In the genomic region with DNA sequence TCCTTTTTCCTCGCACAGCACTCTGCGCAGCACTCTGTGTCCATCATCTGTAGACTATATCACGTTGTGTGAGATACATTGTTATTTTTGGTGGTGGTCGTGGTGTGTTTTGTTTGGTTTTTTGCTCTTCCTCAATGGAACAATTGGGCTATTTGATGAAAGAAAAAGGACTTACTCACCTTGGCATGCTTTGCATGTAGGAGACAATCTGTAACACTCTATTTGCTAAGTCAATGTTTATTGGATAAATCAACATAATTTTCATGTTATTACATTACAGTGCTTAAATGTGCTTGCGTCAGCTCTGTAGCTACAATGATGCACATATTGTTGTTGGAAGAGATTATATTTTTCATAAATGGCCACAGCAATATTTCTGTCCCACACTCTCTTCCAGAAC, we compare ENCODE assay signal across 17 cellular contexts. TPM values are rescaled to one million over a fixed set of nuclear protein-coding genes. Genes with fewer than 3 reads are reported as not detected.
DNase-seq lines count a peak whose midpoint lies in the region; FAIRE-seq and TF ChIP-seq lines count a peak whose summit lies in the region.
"Had no signal": no experiment of that assay in that cellular context is flagged by ENCODE, and none has a peak within 500 bp of the region (broad histone marks: within the 10 kb centered on the region; RNA-seq: fewer than 3 reads in every experiment).

No MANE protein-coding gene starts in this region.

- WGBS in smooth muscle cell (ENCODE audit: low lambda C conversion rate), result 97% methylated on average over 5 of the region's 5 CpGs

- DNase-seq in smooth muscle cell (lab: John Stamatoyannopoulos, UW; ENCODE audit: unreplicated experiment) (no peak), KBM-7 (no peak), posterior vena cava (ENCODE audit: low spot score) (no peak), coronary artery (ENCODE audit: low spot score) (no peak)
- DNase-seq: BE2C, Kasumi-1, NCI-H1105 treated with DMSO at 0.1 percent for 48 hours, NCI-H146, NCI-H1930, NCI-H446, NCI-H524 treated with DMSO at 0.1 percent for 48 hours, NCI-H774, PC-3, SJCRH30 had no signal

- H3K4me2 ChIP-seq in smooth muscle cell, result no peak overlapping the region

- H2AFZ ChIP-seq in smooth muscle cell (ENCODE audit: low read depth), result no peak overlapping the region

- H3K4me3 ChIP-seq in smooth muscle cell (no peak overlapping the region), coronary artery (no peak overlapping the region)
- H3K4me3 ChIP-seq: SJCRH30 had no signal

- H3K9me3 ChIP-seq in smooth muscle cell (replicated peaks; ENCODE audit: low read depth), result no peaks in the 10 kb centered on the region
- H3K9me3 ChIP-seq: BE2C, SJCRH30 had no signal

- H3F3A ChIP-seq in smooth muscle cell (ENCODE audit: low read depth), result peaks cover 24% of the 10 kb centered on the region

- H3K36me3 ChIP-seq in smooth muscle cell (ENCODE audit: low read depth), result no peaks in the 10 kb centered on the region
- H3K36me3 ChIP-seq: BE2C, SJCRH30 had no signal

- H3K27ac ChIP-seq in C4-2B (peak overlapping the region; percentile 92), VCaP (peak overlapping the region; percentile 95), smooth muscle cell (ENCODE audit: low read depth) (peak overlapping the region; percentile 70), coronary artery (no peak overlapping the region)
- H3K27ac ChIP-seq: SJCRH30 had no signal

- intact Hi-C loops in posterior vena cava (cut with DNase I), result no loop called here

- no peaks in the 10 kb centered on the region for H3K79me2 ChIP-seq in smooth muscle cell (ENCODE audit: low read depth)

- peaks cover 7% of the 10 kb centered on the region for H3K4me1 ChIP-seq in smooth muscle cell (ENCODE audit: low read depth)
- H3K4me1 ChIP-seq: BE2C had no signal

- no peaks in the 10 kb centered on the region for H4K20me1 ChIP-seq in smooth muscle cell (ENCODE audit: low read depth)

- no peaks in the 10 kb centered on the region for H3K27me3 ChIP-seq in smooth muscle cell (ENCODE audit: low read depth)
- H3K27me3 ChIP-seq: BE2C, SJCRH30 had no signal

- H3K9ac ChIP-seq in smooth muscle cell (ENCODE audit: low read depth), result no peak overlapping the region

- in situ Hi-C loops in KBM-7 (cut with MboI; ENCODE audit: low pct_unique_long_range_greater_than_20kb, low sequenced_read_pairs), result no loop called here

- peak; percentile 76 for FAIRE-seq in islet of Langerhans (lab: Jason Lieb, UNC)

- no peak for TF ChIP-seq CTCF in C4-2B (conservative IDR thresholded peaks at IDR 0.05)
- no peak for TF ChIP-seq CTCF in VCaP (conservative IDR thresholded peaks at IDR 0.05)
- no peak for TF ChIP-seq CTCF in smooth muscle cell (IDR thresholded peaks at IDR 0.05; ENCODE audit: borderline replicate concordance, insufficient read depth, poor library complexity, severe bottlenecking)
- no peak for TF ChIP-seq CTCF in coronary artery (IDR thresholded peaks at IDR 0.05)

RNA-seq across cellular contexts. Expression of a gene that starts 12.5 kb away (rescaled TPM):
- total RNA-seq in smooth muscle cell (647 and 726 TPM in 2 replicates), posterior vena cava (100 to 1,000 TPM; 298 to 369 TPM)
- polyA plus RNA-seq in smooth muscle cell, result 1,194 and 1,373 TPM in 2 replicates

Comparison
In these comparisons a context has a peak if more than half of its experiments do, and no peak if none do; other contexts are left out.
1. H3K27ac ChIP-seq: peak in C4-2B (single experiment), VCaP (single experiment) and smooth muscle cell (single experiment); none in coronary artery (0 of 2).